In the genomic region with DNA sequence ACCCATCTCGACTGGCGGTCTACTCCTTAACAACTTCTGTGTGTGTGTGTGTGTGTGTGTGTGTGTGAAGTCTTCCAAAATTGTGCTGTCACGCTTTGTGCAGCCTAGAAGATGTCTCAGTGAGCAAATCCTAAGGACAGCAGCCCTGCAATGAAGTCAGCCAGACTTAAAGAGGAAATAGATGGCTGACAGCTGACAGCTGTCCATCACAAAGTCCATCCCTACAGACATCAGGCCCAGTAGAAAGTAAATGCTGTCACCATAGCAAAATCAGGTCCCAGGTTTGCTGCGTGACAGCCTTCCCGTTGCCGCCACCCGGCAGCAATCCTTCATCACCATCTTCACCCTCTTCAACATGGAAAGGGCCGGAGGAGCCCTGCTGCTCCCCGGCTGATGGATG, we compare ENCODE assay signal across 14 cellular contexts.
DNase-seq lines count a peak whose midpoint lies in the region; ATAC-seq, FAIRE-seq and TF ChIP-seq lines count a peak whose summit lies in the region.
"Had no signal": no experiment of that assay in that cellular context is flagged by ENCODE, and none has a peak within 500 bp of the region (broad histone marks: within the 10 kb centered on the region; RNA-seq: fewer than 3 reads in every experiment).

No MANE protein-coding gene starts in this region.

- H3K4me3 ChIP-seq in Karpas-422 (ENCODE audit: low read length): no peak overlapping the region
- no peak overlapping the region for H3K4me3 ChIP-seq in GM12878
- no peak overlapping the region for H3K4me3 ChIP-seq in suprapubic skin
- H3K4me3 ChIP-seq: A549 had no signal

- H2AFZ ChIP-seq in Karpas-422 (ENCODE audit: low read length) (no peak overlapping the region), GM12878 (ENCODE audit: control insufficient read depth, low read depth, low read length) (no peak overlapping the region)

- SMC1A ChIA-PET in GM12878 (lab: Charles Lee; ENCODE audit: uncharacterized antibody, unreplicated experiment): interaction anchor here (1.7 to 4.8 kb wide), 4 partner anchors 9 to 114 kb away, joined by 3 to 75 read pairs (median 65); no protein-coding TSS in a partner anchor

- no peaks in the 10 kb centered on the region for H3K27me3 Mint-ChIP-seq in neural crest cell (ENCODE audit: low read depth)

- no peaks in the 10 kb centered on the region for H4K20me1 ChIP-seq in Karpas-422 (ENCODE audit: insufficient read depth, low read depth, low read length)
- no peaks in the 10 kb centered on the region for H4K20me1 ChIP-seq in GM12878 (ENCODE audit: control insufficient read depth, insufficient read depth)

- H3K4me2 ChIP-seq in Karpas-422 (ENCODE audit: low read depth, low read length, poor library complexity, severe bottlenecking) (no peak overlapping the region), GM12878 (ENCODE audit: control insufficient read depth, insufficient read depth) (no peak overlapping the region)
- H3K4me2 ChIP-seq: A549 had no signal

- TF ChIP-seq CTCF in GM12878 (IDR thresholded peaks at IDR 0.05 in 2 of 3, conservative IDR thresholded peaks at IDR 0.05 in 1 of 3; ENCODE audit: control insufficient read depth in 2 of 3, extremely low read depth in 1 of 3, insufficient read depth in 1 of 3, low read depth in 3 of 3, low read length in 3 of 3): no peak
- TF ChIP-seq CTCF in neural crest cell (conservative IDR thresholded peaks at IDR 0.05): no peak
- TF ChIP-seq CTCF in suprapubic skin (IDR thresholded peaks at IDR 0.05): no peak

- in situ Hi-C loops in GM12878 (cut with MboI): loop anchor here (5.0 to 25.0 kb wide), 4 partner anchors 924 to 1899 kb away; no protein-coding TSS in a partner anchor

- H3K27me3 ChIP-seq in Karpas-422 (ENCODE audit: low read length): peaks cover 7% of the 10 kb centered on the region; the same call in 1 of the 2 replicates
- H3K27me3 ChIP-seq in GM12878 (replicated peaks in 1 of 2; ENCODE audit: control insufficient read depth in 2 of 2, insufficient read depth in 2 of 2, low read length in 1 of 2): no peaks in the 10 kb centered on the region
- H3K27me3 ChIP-seq in suprapubic skin: no peaks in the 10 kb centered on the region
- H3K27me3 ChIP-seq: BE2C had no signal

- H3K4me1 Mint-ChIP-seq in neural crest cell: peaks cover 38% of the 10 kb centered on the region

- no TSS peak for BruUV-seq in GM12878 (replicated peaks; lab: Mats Ljungman, UMichigan)

- no peak for FAIRE-seq in GM12878 (lab: Jason Lieb, UNC)
- FAIRE-seq: A549, GM12892 had no signal

- H3K9me3 ChIP-seq in Karpas-422 (ENCODE audit: low read length): no peaks in the 10 kb centered on the region; the same call in 1 of the 2 replicates
- peaks cover 2% of the 10 kb centered on the region; the same call in 2 of the 3 replicates for H3K9me3 ChIP-seq in GM12878 (replicated peaks; ENCODE audit: control insufficient read depth, insufficient read depth, low read length)
- no peaks in the 10 kb centered on the region for H3K9me3 ChIP-seq in suprapubic skin
- H3K9me3 ChIP-seq: BE2C had no signal

- WGBS in GM12878 (ENCODE audit: insufficient coverage, insufficient replicate concordance, low lambda C conversion rate, missing lambda C conversion rate): 65% methylated on average over 9 of the region's 9 CpGs
- WGBS in suprapubic skin: 93% methylated on average over 9 of the region's 9 CpGs

- peaks cover 6% of the 10 kb centered on the region for H3K36me3 Mint-ChIP-seq in neural crest cell (ENCODE audit: low read depth)
- H3K36me3 Mint-ChIP-seq: CD4-positive, alpha-beta memory T cell had no signal

- H3K27ac ChIP-seq in Karpas-422 (ENCODE audit: low read length) (no peak overlapping the region), GM12878 (ENCODE audit: control insufficient read depth, insufficient read depth) (no peak overlapping the region), temporal lobe (ENCODE audit: low read depth, low read length) (peak overlapping the region; percentile 20), suprapubic skin (no peak overlapping the region)
- H3K27ac ChIP-seq: A549, C4-2B had no signal

- H3K4me3 Mint-ChIP-seq in neural crest cell: no peak overlapping the region
- H3K4me3 Mint-ChIP-seq: CD4-positive, alpha-beta memory T cell had no signal

- H3K79me2 ChIP-seq in Karpas-422 (ENCODE audit: low read length) (no peaks in the 10 kb centered on the region), GM12878 (ENCODE audit: control insufficient read depth, insufficient read depth, low read length) (no peaks in the 10 kb centered on the region)

- H3K9me2 ChIP-seq in Karpas-422 (replicated peaks; ENCODE audit: insufficient read depth, low read length): no peaks in the 10 kb centered on the region

- H3K27ac Mint-ChIP-seq in neural crest cell (ENCODE audit: unreplicated experiment): peak overlapping the region; percentile 76
- H3K27ac Mint-ChIP-seq: CD4-positive, alpha-beta memory T cell had no signal

- CTCF ChIA-PET in GM12878 (lab: Yijun Ruan, JAX): interaction anchor here (0.6 to 3.8 kb wide), 5 partner anchors 20 to 1064 kb away, joined by 3 to 34 read pairs (median 4); a partner anchor contains a TSS

- peaks cover 16% of the 10 kb centered on the region for H3K4me1 ChIP-seq in Karpas-422 (ENCODE audit: low read length)
- peaks cover 5% of the 10 kb centered on the region for H3K4me1 ChIP-seq in GM12878 (ENCODE audit: control insufficient read depth, insufficient read depth, low read length)
- peaks cover 9% of the 10 kb centered on the region for H3K4me1 ChIP-seq in suprapubic skin

- peaks cover 6% of the 10 kb centered on the region for H3K9me3 Mint-ChIP-seq in neural crest cell
- H3K9me3 Mint-ChIP-seq: CD4-positive, alpha-beta memory T cell had no signal

- H3K9ac ChIP-seq in Karpas-422 (ENCODE audit: low read length): no peak overlapping the region
- H3K9ac ChIP-seq in GM12878 (ENCODE audit: control insufficient read depth, insufficient read depth, low read length): no peak overlapping the region

- POLR2A ChIA-PET in GM12878 (lab: Charles Lee): interaction anchor here (0.7 to 2.1 kb wide), 3 partner anchors 17 to 266 kb away, joined by 4 to 15 read pairs (median 9); no protein-coding TSS in a partner anchor

- ATAC-seq in GM12878 (no peak), HG03342 (IDR thresholded peaks at IDR 0.05; ENCODE audit: unreplicated experiment) (no peak), sciatic nerve (no peak)
- ATAC-seq: A549 had no signal

- H3K36me3 ChIP-seq in Karpas-422 (ENCODE audit: insufficient read depth, low read length) (no peaks in the 10 kb centered on the region), GM12878 (ENCODE audit: control insufficient read depth in 2 of 2, insufficient read depth in 2 of 2, low read length in 1 of 2) (no peaks in the 10 kb centered on the region), suprapubic skin (no peaks in the 10 kb centered on the region)
- H3K36me3 ChIP-seq: BE2C had no signal

- TF ChIP-seq POLR2A in GM12878 (IDR thresholded peaks at IDR 0.05; ENCODE audit: low read depth, low read length): no peak
- no peak for TF ChIP-seq POLR2A in suprapubic skin (IDR thresholded peaks at IDR 0.05)

- TF ChIP-seq EP300 in GM12878 (IDR thresholded peaks at IDR 0.05; ENCODE audit: borderline replicate concordance in 1 of 2, control insufficient read depth in 1 of 2, low read depth in 2 of 2, low read length in 2 of 2): no peak
- TF ChIP-seq EP300 in suprapubic skin (IDR thresholded peaks at IDR 0.05): no peak

- no peak for TF ChIP-seq RAD21 in GM12878 (IDR thresholded peaks at IDR 0.05; ENCODE audit: insufficient read depth, low read depth, low read length)

- RAD21 ChIA-PET in GM12878 (lab: Charles Lee; ENCODE audit: unreplicated experiment): interaction anchor here (3.9 kb wide), 1 partner anchor 24 kb away, joined by 50 read pairs; no protein-coding TSS in a partner anchor

- peak; percentile 27 for DNase-seq in Karpas-422
- DNase-seq in GM12878 (ENCODE audit: low read depth, low spot score): no peak
- DNase-seq in neural crest cell (ENCODE audit: low read depth, low spot score): no peak
- DNase-seq in suprapubic skin (ENCODE audit: low spot score in 2 of 2): no peak
- DNase-seq in sciatic nerve (ENCODE audit: low spot score): no peak
- DNase-seq: BE2C; CD4-positive, alpha-beta memory T cell; DMS79; HCEC 1CT had no signal

- intact Hi-C loops in GM12878 (cut with micrococcal nuclease; ENCODE audit: unreplicated experiment): no loop called here
- intact Hi-C loops in sciatic nerve (cut with DNase I): no loop called here

TF ChIP-seq in GM12878, 131 proteins besides CTCF, POLR2A, EP300 and RAD21 (continues in another document):
- TF ChIP-seq CEBPB (IDR thresholded peaks at IDR 0.05; ENCODE audit: borderline replicate concordance in 1 of 2, low read depth in 2 of 2, low read length in 2 of 2) (no peak), CHD4 (IDR thresholded peaks at IDR 0.05) (no peak), SIN3A (IDR thresholded peaks at IDR 0.05; ENCODE audit: low read depth, low read length) (no peak)
- TF ChIP-seq, protein P1, sequence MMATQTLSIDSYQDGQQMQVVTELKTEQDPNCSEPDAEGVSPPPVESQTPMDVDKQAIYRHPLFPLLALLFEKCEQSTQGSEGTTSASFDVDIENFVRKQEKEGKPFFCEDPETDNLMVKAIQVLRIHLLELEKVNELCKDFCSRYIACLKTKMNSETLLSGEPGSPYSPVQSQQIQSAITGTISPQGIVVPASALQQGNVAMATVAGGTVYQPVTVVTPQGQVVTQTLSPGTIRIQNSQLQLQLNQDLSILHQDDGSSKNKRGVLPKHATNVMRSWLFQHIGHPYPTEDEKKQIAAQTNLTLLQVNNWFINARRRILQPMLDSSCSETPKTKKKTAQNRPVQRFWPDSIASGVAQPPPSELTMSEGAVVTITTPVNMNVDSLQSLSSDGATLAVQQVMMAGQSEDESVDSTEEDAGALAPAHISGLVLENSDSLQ (IDR thresholded peaks at IDR 0.05): peak; percentile 63
